Comparison of ENCODE assay signal across 8 cellular contexts in the genomic region with DNA sequence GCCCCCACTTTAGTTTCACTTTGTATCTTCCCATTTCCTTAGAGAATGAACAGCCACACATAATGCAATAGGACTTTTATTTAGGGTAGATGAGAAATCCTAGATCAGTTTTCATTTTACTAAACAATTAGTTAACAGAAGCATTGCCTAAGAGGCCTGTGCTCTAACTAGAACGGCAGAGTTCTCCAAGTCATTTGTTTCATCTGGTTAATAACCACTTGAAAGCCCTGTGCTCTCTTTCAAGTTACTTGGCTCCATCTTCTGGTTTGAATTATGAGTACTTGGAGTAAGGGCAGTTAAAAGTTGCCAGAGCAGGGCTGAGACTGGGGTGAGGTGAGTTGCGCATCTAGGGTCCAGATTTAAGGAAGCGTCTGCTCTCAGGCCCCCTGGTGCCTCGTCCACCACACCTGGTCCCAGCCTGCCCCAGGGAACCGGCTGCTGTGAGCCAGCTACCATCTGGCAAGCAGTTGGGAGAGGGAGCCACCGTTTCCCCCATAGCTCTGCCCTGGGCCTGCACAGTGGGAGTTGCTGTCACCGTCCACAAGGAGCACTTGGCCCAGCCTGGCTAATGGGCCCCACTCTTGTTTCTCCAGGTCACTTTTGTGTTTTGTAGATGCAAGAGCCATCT. TPM values are rescaled to one million over a fixed set of nuclear protein-coding genes. Genes with fewer than 3 reads are reported as not detected.
A peak's percentile ranks its signal among the peaks of the same experiment; 100 is the strongest.
DNase-seq lines count a peak whose midpoint lies in the region; ATAC-seq, FAIRE-seq and TF ChIP-seq lines count a peak whose summit lies in the region.

No MANE protein-coding gene starts in this region.

- H3K4me3 ChIP-seq in SJSA1 = no peak overlapping the region
- H3K4me3 ChIP-seq in endodermal cell (ENCODE audit: low read length) = no peak overlapping the region
- peak overlapping the region; percentile 54 to 63 for H3K4me3 ChIP-seq in mucosa of rectum (ENCODE audit: low read length in 2 of 2)

- no peak for FAIRE-seq in urothelium cell line (lab: Jason Lieb, UNC)

- WGBS in endodermal cell (ENCODE audit: insufficient coverage in 1 of 2, insufficient read length in 1 of 2), 2 experiments = 52 to 53% methylated on average over 7 of the region's 7 CpGs

- H3K27ac ChIP-seq in SJSA1 (peak overlapping the region; percentile 38), endodermal cell (ENCODE audit: low read depth, low read length) (no peak overlapping the region), mucosa of rectum (ENCODE audit: low read depth in 2 of 2, low read length in 2 of 2) (peak overlapping the region; percentile 69 to 71)

- DNase-seq in Daoy (ENCODE audit: low read depth) = peak; percentile 77
- peak; percentile 77 for DNase-seq in LHCN-M2 (ENCODE audit: low read depth)
- peak; percentile 50 to 87 for DNase-seq in SJSA1 (ENCODE audit: low read depth in 1 of 2, low spot score in 2 of 2)
- peak; percentile 79 for DNase-seq in endodermal cell
- DNase-seq in urothelium cell line (ENCODE audit: low spot score) = peak; percentile 50
- no peak for DNase-seq in activated naive CD4-positive, alpha-beta T cell treated with Interleukin-2 at 50 U/mL for 16 hours

- H3K36me3 Mint-ChIP-seq in endodermal cell (ENCODE audit: low read depth) = no peaks in the 10 kb centered on the region

- H3K4me3 Mint-ChIP-seq in endodermal cell = no peak overlapping the region

- no peaks in the 10 kb centered on the region for H3K9me3 Mint-ChIP-seq in endodermal cell

- peak; percentile 79 for ATAC-seq in GM21529 (IDR thresholded peaks at IDR 0.05; ENCODE audit: unreplicated experiment)

- no peak overlapping the region for H3K27ac Mint-ChIP-seq in endodermal cell

- no peaks in the 10 kb centered on the region for H3K36me3 ChIP-seq in SJSA1
- no peaks in the 10 kb centered on the region for H3K36me3 ChIP-seq in endodermal cell (ENCODE audit: control insufficient read depth, insufficient read depth, low read length)
- H3K36me3 ChIP-seq in mucosa of rectum (ENCODE audit: control insufficient read depth in 2 of 2, insufficient read depth in 2 of 2, low read length in 2 of 2) = no peaks in the 10 kb centered on the region

- peak; percentile 71 for TF ChIP-seq CTCF in endodermal cell (conservative IDR thresholded peaks at IDR 0.05)

- peaks cover 32% of the 10 kb centered on the region for H3K4me1 Mint-ChIP-seq in endodermal cell

- H3K27me3 Mint-ChIP-seq in endodermal cell (ENCODE audit: insufficient read depth) = no peaks in the 10 kb centered on the region

- no peaks in the 10 kb centered on the region for H3K27me3 ChIP-seq in SJSA1 (replicated peaks)
- H3K27me3 ChIP-seq in endodermal cell (ENCODE audit: control insufficient read depth, insufficient read depth, low read length, poor library complexity, severe bottlenecking) = no peaks in the 10 kb centered on the region
- H3K27me3 ChIP-seq in mucosa of rectum (ENCODE audit: control insufficient read depth in 2 of 2, insufficient read depth in 2 of 2, low read length in 2 of 2) = no peaks in the 10 kb centered on the region

- H3K4me1 ChIP-seq in SJSA1 (replicated peaks) = peaks cover 52% of the 10 kb centered on the region
- peaks cover 21% of the 10 kb centered on the region for H3K4me1 ChIP-seq in endodermal cell (ENCODE audit: control insufficient read depth, insufficient read depth, low read length)
- H3K4me1 ChIP-seq in mucosa of rectum (ENCODE audit: control insufficient read depth in 2 of 2, insufficient read depth in 2 of 2, low read length in 2 of 2) = peaks cover 23 to 36% of the 10 kb centered on the region in 2 donors

- H3K9ac ChIP-seq in endodermal cell (ENCODE audit: extremely low read depth, low read length, poor library complexity, severe bottlenecking) (no peak overlapping the region), mucosa of rectum (ENCODE audit: low read depth in 1 of 2, low read length in 2 of 2) (peak overlapping the region in 1 of 2 donors; percentile 59)

- H3K9me3 ChIP-seq in SJSA1 (replicated peaks) (no peaks in the 10 kb centered on the region), endodermal cell (ENCODE audit: control insufficient read depth, low read length) (no peaks in the 10 kb centered on the region), mucosa of rectum (ENCODE audit: control insufficient read depth in 2 of 2, low read length in 2 of 2) (no peaks in the 10 kb centered on the region)

RNA-seq across cellular contexts. Expression of a gene that starts 18.1 kb away (rescaled TPM):
- 0.09 and 0.80 TPM in 2 replicates for total RNA-seq in Daoy (2014; rRNA removed; shearing (Covaris generic))
- total RNA-seq in LHCN-M2 (2014; rRNA removed) (1.2 and 1.5 TPM in 2 replicates), endodermal cell (1 to 10 TPM; 5.5 to 6.3 TPM)
- 1.2 TPM for polyA plus RNA-seq in LHCN-M2 (2012)
- 2.7 and 3.8 TPM in 2 replicates for total RNA-seq in SJSA1 (2014; rRNA removed; shearing (Covaris generic))
- polyA plus RNA-seq in endodermal cell (2013, experiment 1 of 2) = 2.5 TPM
- 2.8 TPM for polyA plus RNA-seq in endodermal cell (2013, experiment 2 of 2)

Comparison
In these comparisons a context has a peak if more than half of its experiments do, and no peak if none do; other contexts are left out.
1. H3K4me3 ChIP-seq: peak in mucosa of rectum (2 of 2); none in SJSA1 (single experiment) and endodermal cell (single experiment).